8 cellular contexts compared by ENCODE assay signal in the genomic region with DNA sequence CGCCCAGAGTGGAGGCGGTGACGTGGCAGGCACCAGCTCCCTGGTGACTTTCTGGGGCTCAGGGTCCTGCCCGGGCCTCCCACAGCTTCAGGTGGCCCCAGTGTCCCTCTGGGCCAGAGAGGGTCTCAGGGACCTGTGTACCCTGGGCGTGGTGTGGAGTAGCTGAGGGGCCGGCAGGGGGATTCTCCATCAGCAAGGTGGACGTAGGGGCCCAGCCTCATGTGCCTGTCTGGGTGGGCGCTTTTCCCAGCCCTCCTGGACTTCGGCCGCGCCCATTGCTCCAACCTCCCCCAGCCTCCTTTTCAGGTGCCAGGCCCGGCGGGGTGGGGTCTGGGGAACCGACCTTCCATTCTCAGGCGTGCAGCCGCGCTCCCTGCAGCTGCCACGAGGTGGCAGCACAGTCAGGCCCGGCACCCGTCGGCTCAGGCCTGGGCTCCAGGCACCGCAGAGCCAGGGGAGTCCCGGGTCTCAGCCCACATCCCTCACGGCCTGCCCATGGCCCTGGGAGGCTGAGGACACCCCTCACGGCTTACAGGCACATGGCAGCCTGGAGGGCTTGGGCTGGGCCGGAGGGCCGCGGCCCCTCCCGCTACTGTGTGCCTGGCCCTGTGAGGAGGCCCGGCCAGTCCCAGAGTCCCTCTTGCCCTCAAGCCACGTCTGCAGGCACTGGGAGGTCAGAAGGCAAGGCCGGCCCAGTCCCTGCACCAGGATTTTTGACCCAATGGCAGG. TPM values are rescaled to one million over a fixed set of nuclear protein-coding genes. Genes with fewer than 3 reads are reported as not detected.
DNase-seq lines count a peak whose midpoint lies in the region; ATAC-seq and TF ChIP-seq lines count a peak whose summit lies in the region.

No MANE protein-coding gene starts in this region.

- no peaks in the 10 kb centered on the region for H3F3A ChIP-seq in smooth muscle cell (ENCODE audit: low read depth)

- peak; percentile 40 for DNase-seq in EH (ENCODE audit: low read depth)
- DNase-seq in KBM-7, result peak; percentile 61
- peak; percentile 23 to 50 (median 43) for DNase-seq in T-helper 2 cell
- DNase-seq in astrocyte of the cerebellum (ENCODE audit: low read depth), result no peak
- DNase-seq in hypothalamus (lab: John Stamatoyannopoulos, UW), result peak in 34 of 51 donors; percentile 3 to 68 (median 22)
- peak; percentile 22 for DNase-seq in smooth muscle cell (lab: John Stamatoyannopoulos, UW; ENCODE audit: unreplicated experiment)

- no peaks in the 10 kb centered on the region for H4K20me1 ChIP-seq in smooth muscle cell (ENCODE audit: low read depth)

- H3K79me2 ChIP-seq in smooth muscle cell (ENCODE audit: low read depth), result no peaks in the 10 kb centered on the region

- H3K36me3 ChIP-seq in smooth muscle cell (ENCODE audit: low read depth), result no peaks in the 10 kb centered on the region

- H3K27me3 ChIP-seq in smooth muscle cell (ENCODE audit: low read depth), result no peaks in the 10 kb centered on the region

- H3K4me1 ChIP-seq in smooth muscle cell (ENCODE audit: low read depth), result no peaks in the 10 kb centered on the region

- ATAC-seq in GM19455 (IDR thresholded peaks at IDR 0.05; ENCODE audit: unreplicated experiment) (no peak), HG03139 (IDR thresholded peaks at IDR 0.05; ENCODE audit: unreplicated experiment) (no peak)

- H3K9me3 ChIP-seq in smooth muscle cell (replicated peaks; ENCODE audit: low read depth), result no peaks in the 10 kb centered on the region

- no peak overlapping the region for H2AFZ ChIP-seq in smooth muscle cell (ENCODE audit: low read depth)

- H3K27ac ChIP-seq in smooth muscle cell (ENCODE audit: low read depth), result no peak overlapping the region

- H3K9ac ChIP-seq in smooth muscle cell (ENCODE audit: low read depth), result no peak overlapping the region

- 33% methylated on average over 32 of the region's 32 CpGs for WGBS in smooth muscle cell (ENCODE audit: low lambda C conversion rate)

- no peak overlapping the region for H3K4me2 ChIP-seq in smooth muscle cell

- H3K4me3 ChIP-seq in astrocyte of the cerebellum (ENCODE audit: low read depth, low read length), result no peak overlapping the region
- no peak overlapping the region for H3K4me3 ChIP-seq in smooth muscle cell

- TF ChIP-seq CTCF in astrocyte of the cerebellum (IDR thresholded peaks at IDR 0.05; ENCODE audit: low read depth, low read length, missing control alignments), result peak; percentile 92
- TF ChIP-seq CTCF in smooth muscle cell (IDR thresholded peaks at IDR 0.05; ENCODE audit: borderline replicate concordance, insufficient read depth, poor library complexity, severe bottlenecking), result peak; percentile 82

- in situ Hi-C loops in KBM-7 (cut with MboI; ENCODE audit: low pct_unique_long_range_greater_than_20kb, low sequenced_read_pairs), result no loop called here
- in situ Hi-C loops in astrocyte of the cerebellum (cut with HindIII; ENCODE audit: low sequenced_read_pairs), result no loop called here

RNA-seq across cellular contexts. Expression of gene MUC5B, which starts 19.9 kb away (rescaled TPM):
- not detected in 2 replicates for total RNA-seq in smooth muscle cell
- 0.15 TPM in 1 of 2 replicates, not detected in the other for polyA plus RNA-seq in smooth muscle cell

RNA-seq across cellular contexts. Expression of gene MUC5AC, which starts 45.2 kb away (rescaled TPM):
- not detected in 2 replicates for total RNA-seq in smooth muscle cell
- polyA plus RNA-seq in smooth muscle cell, result not detected in 2 replicates
